In the genomic region with DNA sequence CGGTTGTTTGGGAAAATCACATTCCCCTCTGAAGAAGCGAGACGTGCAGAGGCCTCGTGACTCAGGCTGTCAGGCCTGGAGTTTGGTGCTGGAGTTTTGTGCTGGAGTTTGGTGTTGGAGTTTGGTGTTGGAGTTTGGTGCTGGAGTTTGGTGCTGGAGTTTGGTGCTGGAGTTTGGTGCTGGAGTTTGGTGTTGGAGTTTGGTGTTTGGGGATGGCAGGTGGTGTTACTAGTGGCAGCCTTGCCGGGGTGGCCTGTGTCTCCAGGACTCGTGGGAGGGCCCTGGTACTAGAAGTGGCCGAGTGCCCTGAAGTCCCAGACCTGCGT, we compare ENCODE assay signal across 10 cellular contexts. TPM values are rescaled to one million over a fixed set of nuclear protein-coding genes. Genes with fewer than 3 reads are reported as not detected.
A peak's percentile ranks its signal among the peaks of the same experiment; 100 is the strongest.
DNase-seq lines count a peak whose midpoint lies in the region; ATAC-seq, FAIRE-seq and TF ChIP-seq lines count a peak whose summit lies in the region.
"Had no signal": no experiment of that assay in that cellular context is flagged by ENCODE, and none has a peak within 500 bp of the region (broad histone marks: within the 10 kb centered on the region; RNA-seq: fewer than 3 reads in every experiment).

No MANE protein-coding gene starts in this region.

- H3K4me1 ChIP-seq in CD4-positive, CD25-positive, alpha-beta regulatory T cell (ENCODE audit: control insufficient read depth, insufficient read depth, low read length, poor library complexity, severe bottlenecking), result peaks cover 10% of the 10 kb centered on the region
- H3K4me1 ChIP-seq in GM12878 (ENCODE audit: control insufficient read depth, insufficient read depth, low read length), result peaks cover 16% of the 10 kb centered on the region

- no TSS peak for BruUV-seq in GM12878 (replicated peaks; lab: Mats Ljungman, UMichigan)

- H3K36me3 ChIP-seq in CD4-positive, CD25-positive, alpha-beta regulatory T cell (ENCODE audit: control insufficient read depth, insufficient read depth, low read length), result no peaks in the 10 kb centered on the region
- H3K36me3 ChIP-seq in GM12878 (ENCODE audit: control insufficient read depth in 2 of 2, insufficient read depth in 2 of 2, low read length in 1 of 2), result no peaks in the 10 kb centered on the region; a peak in 1 of 4 replicates

- TF ChIP-seq POLR2A in GM12878 (IDR thresholded peaks at IDR 0.05; ENCODE audit: low read depth, low read length), result no peak

- SMC1A ChIA-PET in GM12878 (lab: Charles Lee; ENCODE audit: uncharacterized antibody, unreplicated experiment), result interaction anchor here (0.5 to 2.1 kb wide), 6 partner anchors 9 to 190 kb away, joined by 3 to 8 read pairs (median 3); no protein-coding TSS in a partner anchor

- ATAC-seq in CD4-positive, CD25-positive, alpha-beta regulatory T cell (ENCODE audit: low read depth in 2 of 2), result no peak
- no peak for ATAC-seq in GM12878
- no peak for ATAC-seq in naive thymus-derived CD8-positive, alpha-beta T cell
- no peak for ATAC-seq in esophagus mucosa
- ATAC-seq in GM19351 (IDR thresholded peaks at IDR 0.05; ENCODE audit: unreplicated experiment), result no peak

- in situ Hi-C loops in GM12878 (cut with MboI), result no loop called here

- intact Hi-C loops in GM12878 (cut with micrococcal nuclease; ENCODE audit: unreplicated experiment), result loop anchor here (5.0 kb wide), 1 partner anchor 145 kb away; the partner anchor contains the start of gene ABCA3

- H2AFZ ChIP-seq in GM12878 (ENCODE audit: control insufficient read depth, low read depth, low read length), result peak overlapping the region; percentile 64

- peak overlapping the region; percentile 2 to 86 (median 41) for H3K4me3 Mint-ChIP-seq in CD4-positive, CD25-positive, alpha-beta regulatory T cell
- H3K4me3 Mint-ChIP-seq in HFFc6, result 0 out of 2 replicates have a peak overlapping the region, but pooled peaks have one; percentile 1
- H3K4me3 Mint-ChIP-seq in naive thymus-derived CD8-positive, alpha-beta T cell, result peak overlapping the region in 9 of 10 donors; percentile 50 to 89 (median 74)

- 67% methylated on average over 8 of the region's 8 CpGs for WGBS in GM12878 (ENCODE audit: insufficient coverage, insufficient replicate concordance, low lambda C conversion rate, missing lambda C conversion rate)

- H3K4me1 Mint-ChIP-seq in CD4-positive, CD25-positive, alpha-beta regulatory T cell, result peaks cover 4 to 16% (median 9%) of the 10 kb centered on the region in 4 donors
- H3K4me1 Mint-ChIP-seq in HFFc6 (ENCODE audit: low read depth), result peaks cover 24% of the 10 kb centered on the region
- peaks cover 15 to 25% (median 18%) of the 10 kb centered on the region in 4 donors for H3K4me1 Mint-ChIP-seq in naive thymus-derived CD8-positive, alpha-beta T cell

- POLR2A ChIA-PET in GM12878 (lab: Charles Lee), result interaction anchor here (0.7 to 3.4 kb wide), 4 partner anchors 9 to 58 kb away, joined by 3 to 10 read pairs (median 5); partner anchors contain the start of gene CCNF
- POLR2A ChIA-PET in naive thymus-derived CD8-positive, alpha-beta T cell (lab: Charles Lee), result interaction anchor here (0.5 to 1.7 kb wide), 4 partner anchors 13 to 334 kb away, joined by 3 to 8 read pairs (median 4); partner anchors contain the start of gene TBC1D24

- H4K20me1 ChIP-seq in GM12878 (ENCODE audit: control insufficient read depth, insufficient read depth), result no peaks in the 10 kb centered on the region

- peak overlapping the region in 2 of 3 donors; percentile 81 to 93 for H3K27ac Mint-ChIP-seq in CD4-positive, CD25-positive, alpha-beta regulatory T cell
- peak overlapping the region; percentile 69 for H3K27ac Mint-ChIP-seq in HFFc6
- H3K27ac Mint-ChIP-seq in naive thymus-derived CD8-positive, alpha-beta T cell, result peak overlapping the region in 8 of 10 donors; percentile 53 to 92 (median 72)

- FAIRE-seq in GM12878 (lab: Jason Lieb, UNC), result peak; percentile 7
- FAIRE-seq: bronchial epithelial cell had no signal

- no peak overlapping the region for H3K27ac ChIP-seq in CD4-positive, CD25-positive, alpha-beta regulatory T cell (ENCODE audit: insufficient read depth, low read length, poor library complexity, severe bottlenecking)
- no peak overlapping the region for H3K27ac ChIP-seq in GM12878 (ENCODE audit: control insufficient read depth, insufficient read depth)

- no peak for TF ChIP-seq EP300 in GM12878 (IDR thresholded peaks at IDR 0.05; ENCODE audit: borderline replicate concordance in 1 of 2, control insufficient read depth in 1 of 2, low read depth in 2 of 2, low read length in 2 of 2)

- CTCF ChIA-PET in GM12878 (lab: Yijun Ruan, JAX), result interaction anchor here (0.8 to 4.1 kb wide), 8 partner anchors 10 to 292 kb away, joined by 3 to 39 read pairs (median 6); partner anchors contain the start of genes CCNF and TBC1D24

- H3K4me2 ChIP-seq in GM12878 (ENCODE audit: control insufficient read depth, insufficient read depth), result peak overlapping the region; percentile 50

- RAD21 ChIA-PET in GM12878 (lab: Charles Lee; ENCODE audit: unreplicated experiment), result interaction anchor here (1.0 to 3.8 kb wide), 5 partner anchors 18 to 293 kb away, joined by 3 to 21 read pairs (median 4); partner anchors contain the start of genes CCNF, NTN3 and TEDC2

- no peaks in the 10 kb centered on the region for H3K27me3 ChIP-seq in CD4-positive, CD25-positive, alpha-beta regulatory T cell (ENCODE audit: control insufficient read depth, insufficient read depth, low read length)
- no peaks in the 10 kb centered on the region for H3K27me3 ChIP-seq in GM12878 (replicated peaks in 1 of 2; ENCODE audit: control insufficient read depth in 2 of 2, insufficient read depth in 2 of 2, low read length in 1 of 2)

- no peak for DNase-seq in CD4-positive, CD25-positive, alpha-beta regulatory T cell
- no peak for DNase-seq in HFFc6
- no peak for DNase-seq in GM12878 (ENCODE audit: low read depth, low spot score)
- DNase-seq in naive thymus-derived CD8-positive, alpha-beta T cell, result no peak
- DNase-seq in NCI-H1048 (lab: John Stamatoyannopoulos, UW), result no peak
- no peak for DNase-seq in mucosa of gallbladder (ENCODE audit: low spot score)
- DNase-seq: NCI-H2227 treated with DMSO at 0.1 percent for 48 hours had no signal

- no peak for TF ChIP-seq CTCF in HFFc6 (IDR thresholded peaks at IDR 0.05)
- TF ChIP-seq CTCF in GM12878 (IDR thresholded peaks at IDR 0.05 in 2 of 3, conservative IDR thresholded peaks at IDR 0.05 in 1 of 3; ENCODE audit: control insufficient read depth in 2 of 3, extremely low read depth in 1 of 3, insufficient read depth in 1 of 3, low read depth in 3 of 3, low read length in 3 of 3), result no peak

- H3K9me3 Mint-ChIP-seq in CD4-positive, CD25-positive, alpha-beta regulatory T cell, result no peaks in the 10 kb centered on the region
- H3K9me3 Mint-ChIP-seq in HFFc6, result no peaks in the 10 kb centered on the region
- H3K9me3 Mint-ChIP-seq in naive thymus-derived CD8-positive, alpha-beta T cell, result no peaks in the 10 kb centered on the region

- H3K36me3 Mint-ChIP-seq in CD4-positive, CD25-positive, alpha-beta regulatory T cell, result no peaks in the 10 kb centered on the region
- no peaks in the 10 kb centered on the region for H3K36me3 Mint-ChIP-seq in HFFc6 (ENCODE audit: low read depth)
- H3K36me3 Mint-ChIP-seq in naive thymus-derived CD8-positive, alpha-beta T cell, result peaks cover 0 to 2% (median 0%) of the 10 kb centered on the region in 3 donors

- no peaks in the 10 kb centered on the region for H3K9me3 ChIP-seq in CD4-positive, CD25-positive, alpha-beta regulatory T cell (ENCODE audit: control insufficient read depth in 2 of 2, low read length in 2 of 2)
- no peaks in the 10 kb centered on the region for H3K9me3 ChIP-seq in GM12878 (replicated peaks; ENCODE audit: control insufficient read depth, insufficient read depth, low read length)

- H3K4me3 ChIP-seq in CD4-positive, CD25-positive, alpha-beta regulatory T cell (ENCODE audit: low read depth, low read length), result no peak overlapping the region
- H3K4me3 ChIP-seq in GM12878, result no peak overlapping the region

- H3K27me3 Mint-ChIP-seq in CD4-positive, CD25-positive, alpha-beta regulatory T cell, result no peaks in the 10 kb centered on the region
- H3K27me3 Mint-ChIP-seq in HFFc6 (ENCODE audit: insufficient read depth), result peaks cover 11% of the 10 kb centered on the region
- H3K27me3 Mint-ChIP-seq in naive thymus-derived CD8-positive, alpha-beta T cell, result no peaks in the 10 kb centered on the region

- no peak for TF ChIP-seq RAD21 in GM12878 (IDR thresholded peaks at IDR 0.05; ENCODE audit: insufficient read depth, low read depth, low read length)

- H3K79me2 ChIP-seq in GM12878 (ENCODE audit: control insufficient read depth, insufficient read depth, low read length), result no peaks in the 10 kb centered on the region

- H3K9ac ChIP-seq in GM12878 (ENCODE audit: control insufficient read depth, insufficient read depth, low read length), result no peak overlapping the region

RNA-seq across cellular contexts. Expression of gene TBC1D24, which starts 12.6 kb away (rescaled TPM):
- total RNA-seq in CD4-positive, CD25-positive, alpha-beta regulatory T cell, result 5.8 TPM
- 1 to 10 TPM in 3 of 4 donors, under 1 TPM in 1; 0.84 to 1.6 (median 1.2) TPM for polyA plus RNA-seq in CD4-positive, CD25-positive, alpha-beta regulatory T cell
- 10 to 100 TPM; 15.8 to 30.3 (median 19.0) TPM for total RNA-seq in HFFc6 (2021; fragmentation: NEBNext Ultra II Directional; extraction: Animal tissue kit (Norgen Biotek cat#: 25700))
- total RNA-seq in GM12878 (2013; cell fraction: nucleolus; rRNA removed), result 29.8 and 34.7 TPM in 2 replicates
- total RNA-seq in GM12878 (2014; rRNA removed), result 5.6 and 6.6 TPM in 2 replicates
- 3.3 and 3.5 TPM in 2 replicates for total RNA-seq in GM12878 (2014; rRNA removed; fragmentation: Illumina TruSeq; extraction: Trizol)
- total RNA-seq in GM12878 (2021), result 7.9 and 9.6 TPM in 2 replicates
- 1.3 TPM for polyA plus RNA-seq in GM12878 (2011; ENCODE audit: low read depth)
- 3.4 and 4.3 TPM in 2 replicates for polyA plus RNA-seq in GM12878 (2011; rRNA removed)
- 4.9 and 6.5 TPM in 2 replicates for polyA plus RNA-seq in GM12878 (2011; cell fraction: cytosol; rRNA removed)
- polyA plus RNA-seq in GM12878 (2011; cell fraction: nucleus; rRNA removed), result 18.3 and 21.2 TPM in 2 replicates
- 2.5 and 2.8 TPM in 2 replicates for polyA plus RNA-seq in GM12878 (2012)
- polyA plus RNA-seq in GM12878 (2014; fragmentation: Illumina TruSeq; extraction: Trizol), result 2.6 and 2.7 TPM in 2 replicates
- polyA plus RNA-seq in GM12878 (2014; fragmentation: Nextera tagmentation; extraction: Ambion mirVana), result 1 to 10 TPM; 1.1 to 1.5 TPM
- 5.7 and 6.9 TPM in 2 replicates for polyA plus RNA-seq in GM12878 (2014; rRNA removed)
- polyA plus RNA-seq in GM12878 (2016; fragmentation: Nextera tagmentation; extraction: Ambion mirVana), result 1 to 10 TPM; 4.6 to 5.8 TPM
- 8.9 and 13.5 TPM in 2 replicates for polyA minus RNA-seq in GM12878 (2011; rRNA and poly(A)+ RNA removed)
- polyA minus RNA-seq in GM12878 (2011; cell fraction: cytosol; rRNA and poly(A)+ RNA removed), result 4.0 and 4.5 TPM in 2 replicates
- 5.4 and 9.6 TPM in 2 replicates for polyA minus RNA-seq in GM12878 (2011; cell fraction: nucleus; rRNA and poly(A)+ RNA removed)
- 10 to 100 TPM; 13.4 to 17.3 TPM for total RNA-seq in naive thymus-derived CD8-positive, alpha-beta T cell
- 1 to 10 TPM; 2.6 to 3.0 (median 2.6) TPM for polyA plus RNA-seq in naive thymus-derived CD8-positive, alpha-beta T cell
- 2.0 TPM for total RNA-seq in esophagus mucosa
- 20.6 TPM for total RNA-seq in mucosa of gallbladder

RNA-seq across cellular contexts. Expression of gene NTN3, which starts 16.4 kb away (rescaled TPM):
- total RNA-seq in CD4-positive, CD25-positive, alpha-beta regulatory T cell, result not detected
- polyA plus RNA-seq in CD4-positive, CD25-positive, alpha-beta regulatory T cell, result not detected
- total RNA-seq in HFFc6 (2021; fragmentation: NEBNext Ultra II Directional; extraction: Animal tissue kit (Norgen Biotek cat#: 25700)), result under 1 TPM; 0.22 to 0.47 (median 0.33) TPM
- total RNA-seq in GM12878 (2013; cell fraction: nucleolus; rRNA removed), result 1.1 and 1.9 TPM in 2 replicates
- total RNA-seq in GM12878 (2014; rRNA removed) (not detected in 2 replicates), GM12878 (2014; rRNA removed; fragmentation: Illumina TruSeq; extraction: Trizol) (not detected in 2 replicates), GM12878 (2021) (not detected in 2 replicates), esophagus mucosa (0.08 TPM), mucosa of gallbladder (0.46 TPM)
- not detected for polyA plus RNA-seq in GM12878 (2011; ENCODE audit: low read depth)
- polyA plus RNA-seq in GM12878 (2011; rRNA removed) (not detected in 2 replicates), GM12878 (2014; fragmentation: Illumina TruSeq; extraction: Trizol) (not detected in 2 replicates), GM12878 (2014; fragmentation: Nextera tagmentation; extraction: Ambion mirVana) (not detected), GM12878 (2014; rRNA removed) (0.04 and 0.22 TPM in 2 replicates), GM12878 (2016; fragmentation: Nextera tagmentation; extraction: Ambion mirVana) (not detected)
- polyA plus RNA-seq in GM12878 (2011; cell fraction: cytosol; rRNA removed), result 0.04 and 0.07 TPM in 2 replicates
- polyA plus RNA-seq in GM12878 (2011; cell fraction: nucleus; rRNA removed), result 0.42 and 0.63 TPM in 2 replicates
- polyA plus RNA-seq in GM12878 (2012), result 0.08 TPM in 1 of 2 replicates, not detected in the other
- polyA minus RNA-seq in GM12878 (2011; rRNA and poly(A)+ RNA removed), result not detected in 2 replicates
- polyA minus RNA-seq in GM12878 (2011; cell fraction: cytosol; rRNA and poly(A)+ RNA removed), result not detected in 2 replicates
- polyA minus RNA-seq in GM12878 (2011; cell fraction: nucleus; rRNA and poly(A)+ RNA removed), result 0.29 and 0.36 TPM in 2 replicates
- not detected for total RNA-seq in naive thymus-derived CD8-positive, alpha-beta T cell
- polyA plus RNA-seq in naive thymus-derived CD8-positive, alpha-beta T cell, result not detected
- total RNA-seq: bronchial epithelial cell had no signal

RNA-seq across cellular contexts. Expression of gene ATP6V0C, which starts 26.3 kb away (rescaled TPM):
- total RNA-seq in CD4-positive, CD25-positive, alpha-beta regulatory T cell, result 188 TPM
- polyA plus RNA-seq in CD4-positive, CD25-positive, alpha-beta regulatory T cell, result 10 to 100 TPM; 62.1 to 83.4 (median 68.6) TPM
- total RNA-seq in HFFc6 (2021; fragmentation: NEBNext Ultra II Directional; extraction: Animal tissue kit (Norgen Biotek cat#: 25700)), result 100 to 1,000 TPM; 303 to 341 (median 309) TPM
- total RNA-seq in GM12878 (2013; cell fraction: nucleolus; rRNA removed), result 23.2 and 35.0 TPM in 2 replicates
- total RNA-seq in GM12878 (2014; rRNA removed) (14.0 and 19.1 TPM in 2 replicates), GM12878 (2014; rRNA removed; fragmentation: Illumina TruSeq; extraction: Trizol) (8.2 and 10.4 TPM in 2 replicates), GM12878 (2021) (127 and 135 TPM in 2 replicates), esophagus mucosa (205 TPM), mucosa of gallbladder (246 TPM)
- 42.6 TPM for polyA plus RNA-seq in GM12878 (2011; ENCODE audit: low read depth)
- polyA plus RNA-seq in GM12878 (2011; rRNA removed) (1.5 and 5.9 TPM in 2 replicates), GM12878 (2014; fragmentation: Illumina TruSeq; extraction: Trizol) (8.7 and 17.6 TPM in 2 replicates), GM12878 (2014; fragmentation: Nextera tagmentation; extraction: Ambion mirVana) (10 to 100 TPM in 1 of 2 experiments, 1 to 10 TPM in 1; 2.4 to 16.5 TPM), GM12878 (2014; rRNA removed) (32.2 and 53.4 TPM in 2 replicates), GM12878 (2016; fragmentation: Nextera tagmentation; extraction: Ambion mirVana) (100 to 1,000 TPM; 107 to 115 TPM)
- 17.1 and 29.2 TPM in 2 replicates for polyA plus RNA-seq in GM12878 (2011; cell fraction: cytosol; rRNA removed)
- 23.8 and 36.7 TPM in 2 replicates for polyA plus RNA-seq in GM12878 (2011; cell fraction: nucleus; rRNA removed)
- polyA plus RNA-seq in GM12878 (2012), result 148 and 155 TPM in 2 replicates
- polyA minus RNA-seq in GM12878 (2011; rRNA and poly(A)+ RNA removed), result 7.2 and 8.9 TPM in 2 replicates
- 44.1 and 66.7 TPM in 2 replicates for polyA minus RNA-seq in GM12878 (2011; cell fraction: cytosol; rRNA and poly(A)+ RNA removed)
- polyA minus RNA-seq in GM12878 (2011; cell fraction: nucleus; rRNA and poly(A)+ RNA removed), result 8.8 and 18.3 TPM in 2 replicates
- 100 to 1,000 TPM; 116 to 123 TPM for total RNA-seq in naive thymus-derived CD8-positive, alpha-beta T cell
- polyA plus RNA-seq in naive thymus-derived CD8-positive, alpha-beta T cell, result 10 to 100 TPM; 74.9 to 84.9 (median 77.6) TPM

RNA-seq across cellular contexts. Expression of gene TEDC2, which starts 27.6 kb away (rescaled TPM):
- not detected for total RNA-seq in CD4-positive, CD25-positive, alpha-beta regulatory T cell
- 1 to 10 TPM in 1 of 4 donors, under 1 TPM in 2, not detected in 1; 0.41 to 1.4 (median 0.67) TPM for polyA plus RNA-seq in CD4-positive, CD25-positive, alpha-beta regulatory T cell
- total RNA-seq in HFFc6 (2021; fragmentation: NEBNext Ultra II Directional; extraction: Animal tissue kit (Norgen Biotek cat#: 25700)), result 1 to 10 TPM; 3.6 to 8.3 (median 8.0) TPM
- 15.9 and 19.2 TPM in 2 replicates for total RNA-seq in GM12878 (2013; cell fraction: nucleolus; rRNA removed)
- 38.0 and 38.9 TPM in 2 replicates for total RNA-seq in GM12878 (2014; rRNA removed)
- total RNA-seq in GM12878 (2014; rRNA removed; fragmentation: Illumina TruSeq; extraction: Trizol), result 9.2 and 10.4 TPM in 2 replicates
- total RNA-seq in GM12878 (2021), result 24.9 and 30.8 TPM in 2 replicates
- polyA plus RNA-seq in GM12878 (2011; ENCODE audit: low read depth), result 2.7 TPM
- polyA plus RNA-seq in GM12878 (2011; rRNA removed), result 2.9 and 6.7 TPM in 2 replicates
- polyA plus RNA-seq in GM12878 (2011; cell fraction: cytosol; rRNA removed), result 8.0 and 16.1 TPM in 2 replicates
- polyA plus RNA-seq in GM12878 (2011; cell fraction: nucleus; rRNA removed), result 84.2 and 116 TPM in 2 replicates
- polyA plus RNA-seq in GM12878 (2012), result 8.3 and 8.8 TPM in 2 replicates
- 2.9 and 7.4 TPM in 2 replicates for polyA plus RNA-seq in GM12878 (2014; fragmentation: Illumina TruSeq; extraction: Trizol)
- polyA plus RNA-seq in GM12878 (2014; fragmentation: Nextera tagmentation; extraction: Ambion mirVana), result 1 to 10 TPM in 1 of 2 experiments, under 1 TPM in 1; 0.23 to 2.5 TPM
- 27.8 and 35.3 TPM in 2 replicates for polyA plus RNA-seq in GM12878 (2014; rRNA removed)
- polyA plus RNA-seq in GM12878 (2016; fragmentation: Nextera tagmentation; extraction: Ambion mirVana), result 10 to 100 TPM; 40.4 to 47.9 TPM
- 3.1 and 10.9 TPM in 2 replicates for polyA minus RNA-seq in GM12878 (2011; rRNA and poly(A)+ RNA removed)
- polyA minus RNA-seq in GM12878 (2011; cell fraction: cytosol; rRNA and poly(A)+ RNA removed), result 2.7 and 6.4 TPM in 2 replicates
- 22.4 and 41.5 TPM in 2 replicates for polyA minus RNA-seq in GM12878 (2011; cell fraction: nucleus; rRNA and poly(A)+ RNA removed)
- under 1 TPM in 1 of 2 experiments, not detected in 1; 0.96 TPM for total RNA-seq in naive thymus-derived CD8-positive, alpha-beta T cell
- polyA plus RNA-seq in naive thymus-derived CD8-positive, alpha-beta T cell, result under 1 TPM in 2 of 3 donors, not detected in 1; 0.52 to 0.76 TPM
- total RNA-seq in esophagus mucosa, result 3.1 TPM
- total RNA-seq in mucosa of gallbladder, result 0.60 TPM

RNA-seq across cellular contexts. Expression of gene AMDHD2, which starts 32.7 kb away (rescaled TPM):
- 239 TPM for total RNA-seq in CD4-positive, CD25-positive, alpha-beta regulatory T cell
- 10 to 100 TPM; 18.3 to 19.5 (median 18.7) TPM for polyA plus RNA-seq in CD4-positive, CD25-positive, alpha-beta regulatory T cell
- 10 to 100 TPM; 15.6 to 19.3 (median 18.6) TPM for total RNA-seq in HFFc6 (2021; fragmentation: NEBNext Ultra II Directional; extraction: Animal tissue kit (Norgen Biotek cat#: 25700))
- 69.9 and 87.2 TPM in 2 replicates for total RNA-seq in GM12878 (2013; cell fraction: nucleolus; rRNA removed)
- 26.3 and 32.2 TPM in 2 replicates for total RNA-seq in GM12878 (2014; rRNA removed)
- total RNA-seq in GM12878 (2014; rRNA removed; fragmentation: Illumina TruSeq; extraction: Trizol), result 8.0 and 8.9 TPM in 2 replicates
- total RNA-seq in GM12878 (2021), result 35.1 and 41.8 TPM in 2 replicates
- polyA plus RNA-seq in GM12878 (2011; ENCODE audit: low read depth), result 4.6 TPM
- polyA plus RNA-seq in GM12878 (2011; rRNA removed), result 3.0 and 5.2 TPM in 2 replicates
- 8.4 and 14.9 TPM in 2 replicates for polyA plus RNA-seq in GM12878 (2011; cell fraction: cytosol; rRNA removed)
- polyA plus RNA-seq in GM12878 (2011; cell fraction: nucleus; rRNA removed), result 92.7 and 133 TPM in 2 replicates
- 17.9 and 19.9 TPM in 2 replicates for polyA plus RNA-seq in GM12878 (2012)
- 0.76 and 3.9 TPM in 2 replicates for polyA plus RNA-seq in GM12878 (2014; fragmentation: Illumina TruSeq; extraction: Trizol)
- polyA plus RNA-seq in GM12878 (2014; fragmentation: Nextera tagmentation; extraction: Ambion mirVana), result under 1 TPM in 1 of 2 experiments, not detected in 1; 0.60 TPM
- 35.6 and 38.4 TPM in 2 replicates for polyA plus RNA-seq in GM12878 (2014; rRNA removed)
- 10 to 100 TPM; 24.3 to 29.4 TPM for polyA plus RNA-seq in GM12878 (2016; fragmentation: Nextera tagmentation; extraction: Ambion mirVana)
- 3.6 and 13.4 TPM in 2 replicates for polyA minus RNA-seq in GM12878 (2011; rRNA and poly(A)+ RNA removed)
- polyA minus RNA-seq in GM12878 (2011; cell fraction: cytosol; rRNA and poly(A)+ RNA removed), result 4.2 and 7.5 TPM in 2 replicates
- polyA minus RNA-seq in GM12878 (2011; cell fraction: nucleus; rRNA and poly(A)+ RNA removed), result 27.3 and 47.7 TPM in 2 replicates
- total RNA-seq in naive thymus-derived CD8-positive, alpha-beta T cell, result 100 to 1,000 TPM; 103 to 107 TPM
- 10 to 100 TPM; 15.2 to 17.4 (median 16.4) TPM for polyA plus RNA-seq in naive thymus-derived CD8-positive, alpha-beta T cell
- total RNA-seq in esophagus mucosa, result 19.0 TPM
- 60.9 TPM for total RNA-seq in mucosa of gallbladder

Comparison
In these comparisons a context has a peak if more than half of its experiments do, and no peak if none do; other contexts are left out.
1. H3K4me3 Mint-ChIP-seq: peak in every context shown above with its lines; median percentile 74 in naive thymus-derived CD8-positive, alpha-beta T cell; 41 in CD4-positive, CD25-positive, alpha-beta regulatory T cell; 1 in HFFc6.